20 cellular contexts compared by ENCODE assay signal in genomic region chr4:101784957-101785356, GRCh38. TPM values are rescaled to one million over a fixed set of nuclear protein-coding genes. Genes with fewer than 3 reads are reported as not detected.
DNase-seq lines count a peak whose midpoint lies in the region; ATAC-seq and TF ChIP-seq lines count a peak whose summit lies in the region.
"Had no signal": no experiment of that assay in that cellular context is flagged by ENCODE, and none has a peak within 500 bp of the region (broad histone marks: within the 10 kb centered on the region; RNA-seq: fewer than 3 reads in every experiment).

No MANE protein-coding gene starts in this region.

- H3K4me3 ChIP-seq in Loucy (ENCODE audit: low read length, poor library complexity, severe bottlenecking) (no peak overlapping the region), mesendoderm (ENCODE audit: low read length) (no peak overlapping the region)
- H3K4me3 ChIP-seq: BLaER1, SJCRH30 had no signal

- H2BK5ac ChIP-seq in mesendoderm (ENCODE audit: low read length), result no peak overlapping the region

- no CpG with 5 or more reads among the region's 1 CpG for WGBS in mesendoderm (ENCODE audit: extremely low coverage, insufficient coverage, low lambda C conversion rate)

- H3K27ac Mint-ChIP-seq in activated naive CD8-positive, alpha-beta T cell treated with anti-CD3 and anti-CD28 coated beads, Interleukin-2, amount 10 ng/mL, durations not matched to agents 7 days and 5 days, result peak overlapping the region; percentile 72
- no peak overlapping the region for H3K27ac Mint-ChIP-seq in activated naive CD8-positive, alpha-beta T cell treated with anti-CD3 and anti-CD28 coated beads for 36 hours
- H3K27ac Mint-ChIP-seq: CD4-positive, alpha-beta memory T cell had no signal

- no peak overlapping the region for H3K4ac ChIP-seq in mesendoderm (ENCODE audit: low read depth, low read length)

- peak overlapping the region; percentile 85 for H2BK15ac ChIP-seq in mesendoderm (replicated peaks; ENCODE audit: low read depth)

- no peaks in the 10 kb centered on the region for H3K79me1 ChIP-seq in mesendoderm (ENCODE audit: low read length)

- H3F3A ChIP-seq in Loucy (ENCODE audit: low read depth), result no peaks in the 10 kb centered on the region

- H3K4me1 Mint-ChIP-seq in activated naive CD8-positive, alpha-beta T cell treated with anti-CD3 and anti-CD28 coated beads, Interleukin-2, amount 10 ng/mL, durations not matched to agents 7 days and 5 days, result peaks cover 11% of the 10 kb centered on the region
- peaks cover 5% of the 10 kb centered on the region for H3K4me1 Mint-ChIP-seq in activated naive CD8-positive, alpha-beta T cell treated with anti-CD3 and anti-CD28 coated beads for 36 hours

- H3K4me2 ChIP-seq in Loucy (ENCODE audit: low read depth, low read length, poor library complexity, severe bottlenecking), result no peak overlapping the region
- H3K4me2 ChIP-seq in mesendoderm (ENCODE audit: low read length), result no peak overlapping the region
- H3K4me2 ChIP-seq: BLaER1 had no signal

- no peaks in the 10 kb centered on the region for H3K27me3 ChIP-seq in Loucy (ENCODE audit: insufficient read depth, low read length, poor library complexity, severe bottlenecking)
- no peaks in the 10 kb centered on the region for H3K27me3 ChIP-seq in mesendoderm (ENCODE audit: insufficient read depth, low read length, poor library complexity)
- H3K27me3 ChIP-seq: BLaER1, SJCRH30 had no signal

- H3K27ac ChIP-seq in mesendoderm (ENCODE audit: low read depth, low read length), result no peak overlapping the region
- H3K27ac ChIP-seq: BLaER1, SJCRH30 had no signal

- H3K23ac ChIP-seq in mesendoderm (ENCODE audit: low read length), result no peak overlapping the region

- no peak overlapping the region for H3K18ac ChIP-seq in mesendoderm (ENCODE audit: low read length)

- H3K36me3 Mint-ChIP-seq in activated naive CD8-positive, alpha-beta T cell treated with anti-CD3 and anti-CD28 coated beads, Interleukin-2, amount 10 ng/mL, durations not matched to agents 7 days and 5 days, result peaks cover 1% of the 10 kb centered on the region
- H3K36me3 Mint-ChIP-seq in activated naive CD8-positive, alpha-beta T cell treated with anti-CD3 and anti-CD28 coated beads for 36 hours, result no peaks in the 10 kb centered on the region
- H3K36me3 Mint-ChIP-seq: CD4-positive, alpha-beta memory T cell had no signal

- H3K36me3 ChIP-seq in Loucy (ENCODE audit: insufficient read depth, low read length) (no peaks in the 10 kb centered on the region), mesendoderm (ENCODE audit: control insufficient read depth, insufficient read depth, low read length) (no peaks in the 10 kb centered on the region)
- H3K36me3 ChIP-seq: BLaER1, SJCRH30 had no signal

- H4K20me1 ChIP-seq in Loucy (ENCODE audit: insufficient read depth, low read length, poor library complexity, severe bottlenecking), result no peaks in the 10 kb centered on the region
- H4K20me1 ChIP-seq: BLaER1 had no signal

- H3K79me2 ChIP-seq in Loucy (ENCODE audit: insufficient read depth, low read length), result no peaks in the 10 kb centered on the region
- no peaks in the 10 kb centered on the region for H3K79me2 ChIP-seq in mesendoderm (ENCODE audit: control insufficient read depth, insufficient read depth, low read length)

- H3K9ac ChIP-seq in Loucy (ENCODE audit: low read depth, low read length, poor library complexity, severe bottlenecking) (no peak overlapping the region), mesendoderm (ENCODE audit: low read length) (no peak overlapping the region)
- H3K9ac ChIP-seq: BLaER1 had no signal

- no peak for DNase-seq in activated naive CD8-positive, alpha-beta T cell treated with anti-CD3 and anti-CD28 coated beads, Interleukin-2, amount 10 ng/mL, durations not matched to agents 7 days and 5 days
- no peak for DNase-seq in activated naive CD8-positive, alpha-beta T cell treated with anti-CD3 and anti-CD28 coated beads for 36 hours
- DNase-seq in mesendoderm, result no peak
- DNase-seq in NCI-H345 (lab: John Stamatoyannopoulos, UW), result no peak
- DNase-seq in DMS 273 treated with DMSO at 0.1 percent for 48 hours (lab: John Stamatoyannopoulos, UW), result no peak
- no peak for DNase-seq in NCI-H1694 (lab: John Stamatoyannopoulos, UW)
- DNase-seq: Caco-2; CD4-positive, alpha-beta memory T cell; DMS153; KG1; NCI-H1105 treated with DMSO at 0.1 percent for 48 hours; NCI-H187 treated with DMSO at 0.1 percent for 48 hours; NCI-H2227 treated with DMSO at 0.1 percent for 48 hours; NCI-H510A treated with DMSO at 0.1 percent for 48 hours; NCI-H774; SJCRH30 had no signal

- no peak overlapping the region for H4K8ac ChIP-seq in mesendoderm (ENCODE audit: low read depth, low read length)

- H3K9me3 ChIP-seq in Loucy (ENCODE audit: insufficient read depth, low read depth, low read length), result no peaks in the 10 kb centered on the region
- H3K9me3 ChIP-seq: SJCRH30 had no signal

- peaks cover 2% of the 10 kb centered on the region for H3K9me3 Mint-ChIP-seq in activated naive CD8-positive, alpha-beta T cell treated with anti-CD3 and anti-CD28 coated beads, Interleukin-2, amount 10 ng/mL, durations not matched to agents 7 days and 5 days
- H3K9me3 Mint-ChIP-seq in activated naive CD8-positive, alpha-beta T cell treated with anti-CD3 and anti-CD28 coated beads for 36 hours, result peaks cover 4% of the 10 kb centered on the region

- no peak overlapping the region for H3K56ac ChIP-seq in mesendoderm (ENCODE audit: low read length)

- peaks cover 7% of the 10 kb centered on the region for H3K4me1 ChIP-seq in Loucy (ENCODE audit: insufficient read depth, low read length, poor library complexity, severe bottlenecking)
- H3K4me1 ChIP-seq in mesendoderm (ENCODE audit: control insufficient read depth, low read depth, low read length), result no peaks in the 10 kb centered on the region
- H3K4me1 ChIP-seq: SJCRH30 had no signal

- no peak for ATAC-seq in activated naive CD8-positive, alpha-beta T cell treated with anti-CD3 and anti-CD28 coated beads, Interleukin-2, amount 10 ng/mL, durations not matched to agents 7 days and 5 days (ENCODE audit: low read depth)

- H3K27me3 Mint-ChIP-seq in activated naive CD8-positive, alpha-beta T cell treated with anti-CD3 and anti-CD28 coated beads, Interleukin-2, amount 10 ng/mL, durations not matched to agents 7 days and 5 days, result peaks cover 18% of the 10 kb centered on the region
- peaks cover 24% of the 10 kb centered on the region for H3K27me3 Mint-ChIP-seq in activated naive CD8-positive, alpha-beta T cell treated with anti-CD3 and anti-CD28 coated beads for 36 hours

- no peaks in the 10 kb centered on the region for H3K9me2 ChIP-seq in Loucy (replicated peaks; ENCODE audit: low read depth, low read length)

- no peak overlapping the region for H2BK120ac ChIP-seq in mesendoderm (ENCODE audit: low read depth, low read length)

- H2AFZ ChIP-seq in Loucy (ENCODE audit: low read length), result peak overlapping the region; percentile 51; the same call in 1 of the 2 replicates

- H4K5ac ChIP-seq in mesendoderm (ENCODE audit: low read length), result no peak overlapping the region

- POLR2A ChIA-PET in activated naive CD8-positive, alpha-beta T cell treated with anti-CD3 and anti-CD28 coated beads, Interleukin-2, amount 10 ng/mL, durations not matched to agents 7 days and 5 days (lab: Charles Lee), result no interaction called here

- H2AK5ac ChIP-seq in mesendoderm (ENCODE audit: low read length), result no peak overlapping the region

- peak overlapping the region; percentile 41 for H3K4me3 Mint-ChIP-seq in activated naive CD8-positive, alpha-beta T cell treated with anti-CD3 and anti-CD28 coated beads, Interleukin-2, amount 10 ng/mL, durations not matched to agents 7 days and 5 days
- H3K4me3 Mint-ChIP-seq in activated naive CD8-positive, alpha-beta T cell treated with anti-CD3 and anti-CD28 coated beads for 36 hours, result no peak overlapping the region
- H3K4me3 Mint-ChIP-seq: CD4-positive, alpha-beta memory T cell had no signal

- TF ChIP-seq CTCF in Loucy (conservative IDR thresholded peaks at IDR 0.05; ENCODE audit: low read length), result no peak

RNA-seq across cellular contexts. Expression of gene BANK1, which starts 5.6 kb away (rescaled TPM):
- total RNA-seq in activated naive CD8-positive, alpha-beta T cell treated with anti-CD3 and anti-CD28 coated beads, Interleukin-2, amount 10 ng/mL, durations not matched to agents 7 days and 5 days, result under 1 TPM; 0.51 to 0.72 TPM
- 1 to 10 TPM; 1.3 to 1.6 TPM for total RNA-seq in activated naive CD8-positive, alpha-beta T cell treated with anti-CD3 and anti-CD28 coated beads for 36 hours
- polyA plus RNA-seq in mesendoderm (2013, experiment 1 of 2), result 2.1 TPM
- polyA plus RNA-seq in mesendoderm (2013, experiment 2 of 2), result 2.8 TPM
- total RNA-seq: CD4-positive, alpha-beta memory T cell; Daoy; OCI-LY7 had no signal
